Comparison of ENCODE assay signal across 19 cellular contexts in the genomic region with DNA sequence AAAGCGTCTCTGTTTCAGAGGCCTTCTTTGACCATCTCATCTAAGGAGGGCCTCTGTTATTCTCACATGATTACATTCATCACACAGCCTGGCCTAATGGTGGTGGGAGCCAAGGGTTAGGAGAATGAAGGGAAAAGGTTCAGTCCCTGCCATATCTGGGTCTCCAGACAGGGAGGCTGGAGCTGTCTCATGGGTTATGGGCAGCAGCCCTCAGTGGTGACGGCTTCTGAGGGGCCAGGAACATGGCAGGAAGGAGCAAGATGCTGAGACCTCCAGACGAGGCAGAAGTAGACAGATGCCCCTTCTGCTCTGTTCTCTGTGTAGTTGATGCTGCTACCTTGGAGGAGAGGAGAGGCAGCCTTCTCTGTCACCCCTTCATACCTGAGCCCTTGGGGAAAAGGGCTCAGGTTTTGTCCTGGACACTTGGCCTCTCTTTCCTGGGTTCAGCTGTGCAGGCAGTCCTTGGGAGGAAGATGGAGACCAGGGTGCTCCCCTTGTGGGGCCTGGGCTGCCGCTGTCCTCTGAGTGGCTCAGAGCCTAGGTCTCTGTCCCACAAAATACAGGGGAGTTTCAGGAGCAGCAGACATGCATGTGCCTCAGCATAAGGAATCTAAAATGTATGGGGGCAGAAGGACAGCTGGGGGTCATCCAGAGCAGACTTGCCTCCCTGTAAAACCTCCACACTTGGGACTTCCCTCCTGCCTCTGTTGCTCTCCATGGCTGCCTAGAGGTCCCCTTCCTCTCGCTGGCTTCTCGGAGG. TPM values are rescaled to one million over a fixed set of nuclear protein-coding genes. Genes with fewer than 3 reads are reported as not detected.
DNase-seq lines count a peak whose midpoint lies in the region; ATAC-seq, FAIRE-seq and TF ChIP-seq lines count a peak whose summit lies in the region.
"Had no signal": no experiment of that assay in that cellular context is flagged by ENCODE, and none has a peak within 500 bp of the region (broad histone marks: within the 10 kb centered on the region; RNA-seq: fewer than 3 reads in every experiment).

No MANE protein-coding gene starts in this region.

- no peak overlapping the region for H2BK15ac ChIP-seq in H1 (ENCODE audit: low read length)

- no peaks in the 10 kb centered on the region for H3K79me1 ChIP-seq in H1 (ENCODE audit: low read depth, low read length)

- H2AFZ ChIP-seq in H1 (ENCODE audit: low read length), result no peak overlapping the region
- H2AFZ ChIP-seq: PC-9 had no signal

- H4K20me1 ChIP-seq in H1 (replicated peaks in 1 of 2; ENCODE audit: control insufficient read depth in 1 of 2, insufficient read depth in 2 of 2, low read length in 2 of 2), result no peaks in the 10 kb centered on the region

- no peaks in the 10 kb centered on the region for H3K79me2 ChIP-seq in H1 (ENCODE audit: control insufficient read depth in 1 of 2, insufficient read depth in 2 of 2, low read length in 2 of 2)

- H3K56ac ChIP-seq in H1 (replicated peaks; ENCODE audit: insufficient read length, low read depth, low read length), result no peak overlapping the region

- H3K36me3 ChIP-seq in H1 (ENCODE audit: control insufficient read depth in 2 of 4, insufficient read depth in 4 of 4, low read length in 3 of 4), result no peaks in the 10 kb centered on the region

- no peak overlapping the region for H3K23ac ChIP-seq in H1 (ENCODE audit: insufficient read length)

- no peak overlapping the region for H3K27ac Mint-ChIP-seq in osteocyte (ENCODE audit: unreplicated experiment)
- peak overlapping the region in 1 of 2 donors; percentile 44 for H3K27ac Mint-ChIP-seq in natural killer cell

- peak; percentile 43 for DNase-seq in activated effector memory CD4-positive, alpha-beta T cell treated with anti-CD3 and anti-CD28 coated beads, Interleukin-2, amount 50 U/mL, for 16 hours
- DNase-seq in activated effector memory CD4-positive, alpha-beta T cell treated with Interleukin-2 at 50 U/mL for 16 hours, result no peak
- DNase-seq in H1 (ENCODE audit: low read depth in 1 of 2, low spot score in 2 of 2) (peak in 1 of 2 experiments; percentile 22), osteocyte (ENCODE audit: extremely low spot score, unreplicated experiment) (peak; percentile 71), natural killer cell (no peak), GOT3 (lab: John Stamatoyannopoulos, UW) (no peak), NCI-H2107 treated with DMSO at 0.1 percent for 48 hours (lab: John Stamatoyannopoulos, UW; ENCODE audit: unreplicated experiment) (no peak)
- DNase-seq: COR-L47, KBM-7, NCI-H1048, NCI-H146, NCI-H748 treated with DMSO at 0.1 percent for 48 hours, PC-9 had no signal

- FAIRE-seq in H1 (lab: Jason Lieb, UNC), result no peak
- FAIRE-seq: A549, GM12878 had no signal

- CTCF ChIA-PET in H1 (lab: Charles Lee; ENCODE audit: partially characterized antibody), result interaction anchor here (0.6 to 2.2 kb wide), 3 partner anchors 12 to 179 kb away, joined by 3 to 12 read pairs (median 6); no protein-coding TSS in a partner anchor

- no peak for TF ChIP-seq POLR2A in H1 (IDR thresholded peaks at IDR 0.05; ENCODE audit: control extremely low read depth in 1 of 2, low read depth in 2 of 2, low read length in 2 of 2)

- H3K4me2 ChIP-seq in H1 (ENCODE audit: insufficient read depth in 1 of 2, low read depth in 2 of 2, low read length in 2 of 2), result no peak overlapping the region
- H3K4me2 ChIP-seq: A549, PC-9 had no signal

- TF ChIP-seq EP300 in H1 (IDR thresholded peaks at IDR 0.05; ENCODE audit: borderline replicate concordance in 1 of 2, low read depth in 2 of 2, low read length in 2 of 2), result no peak

- POLR2A ChIA-PET in H1 (lab: Charles Lee; ENCODE audit: partially characterized antibody), result no interaction called here

- H3K9me3 ChIP-seq in H1 (ENCODE audit: insufficient read depth in 2 of 2, low read depth in 1 of 2, low read length in 1 of 2), result no peaks in the 10 kb centered on the region
- H3K9me3 ChIP-seq: A549 had no signal

- no peak overlapping the region for H3K18ac ChIP-seq in H1 (ENCODE audit: extremely low read depth, low read length)

- no peak overlapping the region for H2AK5ac ChIP-seq in H1 (ENCODE audit: low read depth, low read length)

- H3K27me3 ChIP-seq in H1 (replicated peaks in 1 of 4; ENCODE audit: control insufficient read depth in 3 of 4, extremely low read depth in 1 of 4, insufficient read depth in 3 of 4, low read length in 3 of 4), result peaks cover 0 to 2% (median 0%) of the 10 kb centered on the region in 4 experiments; a peak in 2 of 7 replicates

- H3K23me2 ChIP-seq in H1 (ENCODE audit: low read depth, low read length), result peaks cover 9% of the 10 kb centered on the region; the same call in 1 of the 2 replicates

- H3K4me1 Mint-ChIP-seq in osteocyte (ENCODE audit: unreplicated experiment), result peaks cover 29% of the 10 kb centered on the region
- H3K4me1 Mint-ChIP-seq in natural killer cell, result peaks cover 21 to 22% of the 10 kb centered on the region in 2 donors

- H3K4me3 ChIP-seq in H1 (ENCODE audit: extremely low read depth in 1 of 4, insufficient read depth in 2 of 4, low read depth in 3 of 4, low read length in 4 of 4), result no peak overlapping the region
- H3K4me3 ChIP-seq: A549, GM12878, PC-9 had no signal

- H3K4me3 Mint-ChIP-seq in osteocyte (ENCODE audit: unreplicated experiment) (no peak overlapping the region), natural killer cell (no peak overlapping the region)

- H3K27me3 Mint-ChIP-seq in osteocyte (ENCODE audit: unreplicated experiment) (no peaks in the 10 kb centered on the region), natural killer cell (ENCODE audit: low read depth in 2 of 2) (peaks cover 4 to 15% of the 10 kb centered on the region in 2 donors)

- no peak overlapping the region for H3K4ac ChIP-seq in H1 (replicated peaks; ENCODE audit: insufficient read length, low read depth, low read length)

- no peak overlapping the region for H2BK5ac ChIP-seq in H1 (ENCODE audit: low read depth, low read length)

- no peak overlapping the region for H4K5ac ChIP-seq in H1 (ENCODE audit: insufficient read length, low read depth, low read length)

- H3K36me3 Mint-ChIP-seq in osteocyte (ENCODE audit: unreplicated experiment), result no peaks in the 10 kb centered on the region
- no peaks in the 10 kb centered on the region for H3K36me3 Mint-ChIP-seq in natural killer cell

- H4K91ac ChIP-seq in H1 (replicated peaks; ENCODE audit: insufficient read length, low read length), result no peak overlapping the region

- no peak overlapping the region for H3K27ac ChIP-seq in H1 (ENCODE audit: low read depth, low read length)
- H3K27ac ChIP-seq: A549, C4-2B, HL-60, PC-9 had no signal

- no peak for TF ChIP-seq RAD21 in H1 (IDR thresholded peaks at IDR 0.05 in 1 of 2, conservative IDR thresholded peaks at IDR 0.05 in 1 of 2; ENCODE audit: low read depth in 2 of 2, low read length in 2 of 2)

- TF ChIP-seq CTCF in H1 (IDR thresholded peaks at IDR 0.05; ENCODE audit: control extremely low read depth in 1 of 3, insufficient read depth in 1 of 3, low read depth in 1 of 3, low read length in 3 of 3) (no peak), osteocyte (IDR thresholded peaks at IDR 0.05) (no peak), natural killer cell (IDR thresholded peaks at IDR 0.05) (no peak)

- H3K4me1 ChIP-seq in H1 (replicated peaks in 1 of 4; ENCODE audit: control insufficient read depth in 3 of 4, insufficient read depth in 4 of 4, low read length in 3 of 4), result peaks cover 0 to 4% (median 2%) of the 10 kb centered on the region in 4 experiments; a peak in 3 of 7 replicates

- intact Hi-C loops in natural killer cell (cut with micrococcal nuclease), result no loop called here

- H2BK120ac ChIP-seq in H1 (replicated peaks; ENCODE audit: low read depth, low read length), result no peak overlapping the region

- no peak overlapping the region for H4K8ac ChIP-seq in H1 (ENCODE audit: extremely low read depth, insufficient read depth, low read length)

- H2BK12ac ChIP-seq in H1 (ENCODE audit: low read depth, low read length), result 0 out of 2 replicates have a peak overlapping the region, but pooled peaks have one; percentile 9

- H3K9me3 Mint-ChIP-seq in osteocyte (ENCODE audit: unreplicated experiment) (peaks cover 2% of the 10 kb centered on the region), natural killer cell (no peaks in the 10 kb centered on the region)

- no peak overlapping the region for H3K14ac ChIP-seq in H1 (ENCODE audit: insufficient read length)

- WGBS in H1 (ENCODE audit: extremely low coverage in 1 of 2, insufficient coverage in 1 of 2, insufficient read length in 1 of 2, insufficient replicate concordance in 2 of 2, low coverage in 1 of 2, low lambda C conversion rate in 2 of 2, missing lambda C conversion rate in 1 of 2), 2 experiments, result 87% methylated on average over 6 of the region's 6 CpGs; no CpG with 5 or more reads in 1 of the 2 experiments

- no peak overlapping the region for H3K9ac ChIP-seq in H1 (replicated peaks in 1 of 4; ENCODE audit: extremely low read depth in 1 of 4, low read depth in 3 of 4, low read length in 3 of 4)

- H2BK20ac ChIP-seq in H1 (ENCODE audit: low read length), result no peak overlapping the region

- ATAC-seq in natural killer cell (no peak), HG03097 (IDR thresholded peaks at IDR 0.05; ENCODE audit: low FRiP score, unreplicated experiment) (no peak)
- ATAC-seq: A549, GM12878 had no signal

RNA-seq across cellular contexts. Expression of a gene that starts 3.6 kb away (rescaled TPM):
- 14.0 and 19.8 TPM in 2 replicates for total RNA-seq in H1 (2021; fragmentation: NEBNext Ultra II Directional; extraction: Animal tissue kit (Norgen Biotek cat#: 25700))
- polyA plus RNA-seq in H1 (2011; rRNA removed), result 69.6 and 74.7 TPM in 2 replicates
- polyA plus RNA-seq in H1 (2011; cell fraction: cytosol; rRNA removed), result 53.9 TPM
- 35.6 TPM for polyA plus RNA-seq in H1 (2011; cell fraction: nucleus; rRNA removed)
- 21.2 to 43.8 TPM (median 34.3 TPM) in 4 replicates for polyA plus RNA-seq in H1 (2012, experiment 1 of 2)
- 101 TPM for polyA plus RNA-seq in H1 (2012, experiment 2 of 2)
- polyA plus RNA-seq in H1 (2013, experiment 1 of 2), result 14.7 TPM
- polyA plus RNA-seq in H1 (2013, experiment 2 of 2), result 17.6 TPM
- 3.6 and 10.3 TPM in 2 replicates for polyA minus RNA-seq in H1 (2011; rRNA and poly(A)+ RNA removed)
- polyA minus RNA-seq in H1 (2011; cell fraction: cytosol; rRNA and poly(A)+ RNA removed), result 8.7 TPM
- 7.6 TPM for polyA minus RNA-seq in H1 (2011; cell fraction: nucleus; rRNA and poly(A)+ RNA removed)
- total RNA-seq in osteocyte (42.5 and 44.7 TPM in 2 replicates), natural killer cell (10 to 100 TPM; 36.3 to 55.1 (median 39.8) TPM)

RNA-seq across cellular contexts. Expression of a gene that starts 15.3 kb away (rescaled TPM):
- total RNA-seq in H1 (2021; fragmentation: NEBNext Ultra II Directional; extraction: Animal tissue kit (Norgen Biotek cat#: 25700)), result 0.76 and 1.0 TPM in 2 replicates
- polyA plus RNA-seq in H1 (2011; rRNA removed), result 1.9 and 2.2 TPM in 2 replicates
- 2.5 TPM for polyA plus RNA-seq in H1 (2011; cell fraction: cytosol; rRNA removed)
- 8.4 TPM for polyA plus RNA-seq in H1 (2011; cell fraction: nucleus; rRNA removed)
- 1.6 to 2.5 TPM (median 1.9 TPM) in 4 replicates for polyA plus RNA-seq in H1 (2012, experiment 1 of 2)
- 3.8 TPM for polyA plus RNA-seq in H1 (2012, experiment 2 of 2)
- polyA plus RNA-seq in H1 (2013, experiment 1 of 2), result 1.6 TPM
- polyA plus RNA-seq in H1 (2013, experiment 2 of 2), result 1.4 TPM
- polyA minus RNA-seq in H1 (2011; rRNA and poly(A)+ RNA removed), result 0.57 and 0.68 TPM in 2 replicates
- 1.4 TPM for polyA minus RNA-seq in H1 (2011; cell fraction: cytosol; rRNA and poly(A)+ RNA removed)
- polyA minus RNA-seq in H1 (2011; cell fraction: nucleus; rRNA and poly(A)+ RNA removed), result 1.7 TPM
- total RNA-seq in osteocyte (1.5 and 2.6 TPM in 2 replicates), natural killer cell (1 to 10 TPM in 1 of 3 donors, under 1 TPM in 2; 0.47 to 1.3 (median 0.52) TPM)
- total RNA-seq: G401 had no signal

RNA-seq across cellular contexts. Expression of a gene that starts 44.7 kb away (rescaled TPM):
- 19.9 and 21.2 TPM in 2 replicates for total RNA-seq in H1 (2021; fragmentation: NEBNext Ultra II Directional; extraction: Animal tissue kit (Norgen Biotek cat#: 25700))
- 30.5 and 36.8 TPM in 2 replicates for polyA plus RNA-seq in H1 (2011; rRNA removed)
- 33.8 TPM for polyA plus RNA-seq in H1 (2011; cell fraction: cytosol; rRNA removed)
- polyA plus RNA-seq in H1 (2011; cell fraction: nucleus; rRNA removed), result 22.6 TPM
- 20.5 to 28.6 TPM (median 24.5 TPM) in 4 replicates for polyA plus RNA-seq in H1 (2012, experiment 1 of 2)
- 30.3 TPM for polyA plus RNA-seq in H1 (2012, experiment 2 of 2)
- 23.2 TPM for polyA plus RNA-seq in H1 (2013, experiment 1 of 2)
- polyA plus RNA-seq in H1 (2013, experiment 2 of 2), result 26.4 TPM
- 5.0 and 5.4 TPM in 2 replicates for polyA minus RNA-seq in H1 (2011; rRNA and poly(A)+ RNA removed)
- polyA minus RNA-seq in H1 (2011; cell fraction: cytosol; rRNA and poly(A)+ RNA removed), result 4.8 TPM
- polyA minus RNA-seq in H1 (2011; cell fraction: nucleus; rRNA and poly(A)+ RNA removed), result 12.0 TPM
- total RNA-seq in osteocyte (25.8 and 30.0 TPM in 2 replicates), natural killer cell (10 to 100 TPM; 10.1 to 15.1 (median 12.1) TPM)

RNA-seq across cellular contexts. Expression of a gene that starts 44.8 kb away (rescaled TPM):
- 186 and 201 TPM in 2 replicates for total RNA-seq in H1 (2021; fragmentation: NEBNext Ultra II Directional; extraction: Animal tissue kit (Norgen Biotek cat#: 25700))
- polyA plus RNA-seq in H1 (2011; rRNA removed), result 73.8 and 89.0 TPM in 2 replicates
- 112 TPM for polyA plus RNA-seq in H1 (2011; cell fraction: cytosol; rRNA removed)
- 96.5 TPM for polyA plus RNA-seq in H1 (2011; cell fraction: nucleus; rRNA removed)
- 129 to 189 TPM (median 137 TPM) in 4 replicates for polyA plus RNA-seq in H1 (2012, experiment 1 of 2)
- polyA plus RNA-seq in H1 (2012, experiment 2 of 2), result 68.9 TPM
- polyA plus RNA-seq in H1 (2013, experiment 1 of 2), result 194 TPM
- polyA plus RNA-seq in H1 (2013, experiment 2 of 2), result 175 TPM
- 106 and 119 TPM in 2 replicates for polyA minus RNA-seq in H1 (2011; rRNA and poly(A)+ RNA removed)
- polyA minus RNA-seq in H1 (2011; cell fraction: cytosol; rRNA and poly(A)+ RNA removed), result 42.5 TPM
- 60.4 TPM for polyA minus RNA-seq in H1 (2011; cell fraction: nucleus; rRNA and poly(A)+ RNA removed)
- total RNA-seq in osteocyte, result 167 and 170 TPM in 2 replicates
- total RNA-seq in natural killer cell, result 100 to 1,000 TPM; 250 to 357 (median 296) TPM

RNA-seq across cellular contexts. Expression of a gene that starts 48.3 kb away (rescaled TPM):
- total RNA-seq in H1 (2021; fragmentation: NEBNext Ultra II Directional; extraction: Animal tissue kit (Norgen Biotek cat#: 25700)), result 9.4 and 9.6 TPM in 2 replicates
- 2.5 and 3.3 TPM in 2 replicates for polyA plus RNA-seq in H1 (2011; rRNA removed)
- polyA plus RNA-seq in H1 (2011; cell fraction: cytosol; rRNA removed), result 4.9 TPM
- polyA plus RNA-seq in H1 (2011; cell fraction: nucleus; rRNA removed), result 7.5 TPM
- polyA plus RNA-seq in H1 (2012, experiment 1 of 2), result 5.3 to 6.9 TPM (median 6.0 TPM) in 4 replicates
- 1.4 TPM for polyA plus RNA-seq in H1 (2012, experiment 2 of 2)
- 3.8 TPM for polyA plus RNA-seq in H1 (2013, experiment 1 of 2)
- 4.1 TPM for polyA plus RNA-seq in H1 (2013, experiment 2 of 2)
- 17.7 and 32.5 TPM in 2 replicates for polyA minus RNA-seq in H1 (2011; rRNA and poly(A)+ RNA removed)
- polyA minus RNA-seq in H1 (2011; cell fraction: cytosol; rRNA and poly(A)+ RNA removed), result 8.6 TPM
- polyA minus RNA-seq in H1 (2011; cell fraction: nucleus; rRNA and poly(A)+ RNA removed), result 28.2 TPM
- not detected in 2 replicates for total RNA-seq in osteocyte
- total RNA-seq in natural killer cell, result under 1 TPM in 2 of 3 donors, not detected in 1; 0.52 to 0.58 TPM
- total RNA-seq: PC-9 had no signal

Comparison
In these comparisons a context has a peak if more than half of its experiments do, and no peak if none do; other contexts are left out.
1. DNase-seq: peak in activated effector memory CD4-positive, alpha-beta T cell treated with anti-CD3 and anti-CD28 coated beads, Interleukin-2, amount 50 U/mL, for 16 hours (single experiment) and osteocyte (single experiment); none in activated effector memory CD4-positive, alpha-beta T cell treated with Interleukin-2 at 50 U/mL for 16 hours (single experiment), natural killer cell (single experiment), GOT3 (single experiment) and NCI-H2107 treated with DMSO at 0.1 percent for 48 hours (single experiment).